In genomic region chr15:59369597-59369996, GRCh38 we compare ENCODE assay signal across 15 cellular contexts. TPM values are rescaled to one million over a fixed set of nuclear protein-coding genes. Genes with fewer than 3 reads are reported as not detected.
DNase-seq lines count a peak whose midpoint lies in the region; ATAC-seq and TF ChIP-seq lines count a peak whose summit lies in the region.
"Had no signal": no experiment of that assay in that cellular context is flagged by ENCODE, and none has a peak within 500 bp of the region (broad histone marks: within the 10 kb centered on the region; RNA-seq: fewer than 3 reads in every experiment).

No MANE protein-coding gene starts in this region.

- H4K20me1 ChIP-seq in hepatocyte (ENCODE audit: insufficient read depth, poor library complexity, severe bottlenecking), result peaks cover 9% of the 10 kb centered on the region

- ATAC-seq in GM21529 (IDR thresholded peaks at IDR 0.05; ENCODE audit: unreplicated experiment) (peak; percentile 30), RWPE2 (ENCODE audit: low read depth) (peak; percentile 6; the same call in 2 of the 3 replicates), omental fat pad (ENCODE audit: low FRiP score) (no peak)
- ATAC-seq: left cardiac atrium had no signal

- peaks cover 22% of the 10 kb centered on the region for H3K36me3 ChIP-seq in RWPE2 (ENCODE audit: low read depth)
- H3K36me3 ChIP-seq in hepatocyte (replicated peaks; ENCODE audit: insufficient read depth, low read depth), result no peaks in the 10 kb centered on the region
- H3K36me3 ChIP-seq: BE2C, right atrium auricular region, stomach had no signal

- DNase-seq in EH (ENCODE audit: low read depth) (peak; percentile 18), RWPE2 (ENCODE audit: low spot score) (no peak), hepatocyte (ENCODE audit: low spot score) (no peak), NCI-H2029 (lab: John Stamatoyannopoulos, UW) (no peak), omental fat pad (ENCODE audit: low spot score) (no peak), middle frontal gyrus (ENCODE audit: extremely low spot score, low spot score) (no peak)
- no peak for DNase-seq in stimulated activated CD4-positive, alpha-beta T cell treated with anti-CD3 and anti-CD28 coated beads, Interleukin-15, amount 100 ng/mL, for 24 hours
- DNase-seq: activated T-cell treated with anti-CD3 and anti-CD28 coated beads, Interleukin-2, amount 50 U/mL, for 1 hour; BE2C; DND-41; effector CD4-positive, alpha-beta T cell; left cardiac atrium; stomach had no signal

- no peaks in the 10 kb centered on the region for H3K9me3 ChIP-seq in RWPE2 (ENCODE audit: severe bottlenecking)
- H3K9me3 ChIP-seq in hepatocyte (ENCODE audit: low read depth), result no peaks in the 10 kb centered on the region
- H3K9me3 ChIP-seq: BE2C, right atrium auricular region, stomach had no signal

- no peaks in the 10 kb centered on the region for H3K9me2 ChIP-seq in hepatocyte (replicated peaks; ENCODE audit: insufficient read depth)

- peaks cover 66% of the 10 kb centered on the region for H3K79me2 ChIP-seq in hepatocyte

- H3K27ac ChIP-seq in RWPE2 (ENCODE audit: poor library complexity, severe bottlenecking) (peak overlapping the region; percentile 96), hepatocyte (no peak overlapping the region)
- H3K27ac ChIP-seq: right atrium auricular region had no signal

- H3K4me2 ChIP-seq in hepatocyte, result peak overlapping the region; percentile 81

- H3K4me1 ChIP-seq in RWPE2 (ENCODE audit: insufficient read depth, poor library complexity, severe bottlenecking) (peaks cover 58% of the 10 kb centered on the region), hepatocyte (ENCODE audit: insufficient read depth) (peaks cover 4% of the 10 kb centered on the region)
- H3K4me1 ChIP-seq: BE2C had no signal

- H2AFZ ChIP-seq in hepatocyte, result no peak overlapping the region

- 97% methylated on average over 2 of the region's 2 CpGs for WGBS in hepatocyte (ENCODE audit: low lambda C conversion rate, missing lambda C conversion rate)

- TF ChIP-seq CTCF in RWPE2 (IDR thresholded peaks at IDR 0.05; ENCODE audit: poor library complexity, severe bottlenecking) (no peak), hepatocyte (IDR thresholded peaks at IDR 0.05; ENCODE audit: poor library complexity) (no peak), omental fat pad (IDR thresholded peaks at IDR 0.05) (no peak)

- H3K27me3 ChIP-seq in RWPE2 (ENCODE audit: insufficient read depth, poor library complexity, severe bottlenecking) (no peaks in the 10 kb centered on the region), hepatocyte (no peaks in the 10 kb centered on the region)
- H3K27me3 ChIP-seq: right atrium auricular region had no signal

- H3K4me3 ChIP-seq in RWPE2 (ENCODE audit: severe bottlenecking) (no peak overlapping the region), hepatocyte (no peak overlapping the region)
- H3K4me3 ChIP-seq: right atrium auricular region had no signal

RNA-seq across cellular contexts. Expression of gene MYO1E, which starts 3.1 kb away (rescaled TPM):
- 98.2 and 111 TPM in 2 replicates for total RNA-seq in hepatocyte
- polyA plus RNA-seq in hepatocyte, result 107 and 129 TPM in 2 replicates
- total RNA-seq in omental fat pad, result 100 to 1,000 TPM in 1 of 4 donors, 10 to 100 TPM in 3; 35.7 to 193 (median 68.0) TPM
